In genomic region chr18:28767201-28767600, GRCh38 we compare ENCODE assay signal across 1 cellular context.
TF ChIP-seq lines count a peak whose summit lies in the region.

No MANE protein-coding gene starts in this region.

TF ChIP-seq in SK-N-SH treated with all-trans-retinoic acid at 6 μM for 48 hours, 23 proteins besides CTCF, POLR2A, EP300 and RAD21 (continued from another document):
- TF ChIP-seq TSHZ2 (CRISPR knock-in tag; IDR thresholded peaks at IDR 0.05) = no peak
